In genomic region chr6:100446922-100447899, GRCh38 we compare ENCODE assay signal across 14 cellular contexts. TPM values are rescaled to one million over a fixed set of nuclear protein-coding genes. Genes with fewer than 3 reads are reported as not detected.
DNase-seq lines count a peak whose midpoint lies in the region; ATAC-seq and TF ChIP-seq lines count a peak whose summit lies in the region.
"Had no signal": no experiment of that assay in that cellular context is flagged by ENCODE, and none has a peak within 500 bp of the region (broad histone marks: within the 10 kb centered on the region; RNA-seq: fewer than 3 reads in every experiment).

No MANE protein-coding gene starts in this region.

- H3K9ac ChIP-seq in SK-N-SH (no peak overlapping the region), fibroblast of lung (ENCODE audit: insufficient read depth, low read length) (no peak overlapping the region)

- peaks cover 96% of the 10 kb centered on the region for H3K27me3 ChIP-seq in SK-N-SH (ENCODE audit: insufficient read depth)
- H3K27me3 ChIP-seq in fibroblast of lung (ENCODE audit: control insufficient read depth, insufficient read depth, low read length), result peaks cover 68% of the 10 kb centered on the region

- 15% methylated on average over 20 of the region's 41 CpGs for WGBS in SK-N-SH (ENCODE audit: low lambda C conversion rate)

- H3K9me3 Mint-ChIP-seq in T-helper 2 cell treated with Interferon-gamma antibody and Interleukin-4, amounts not matched to agents 5 μg/mL and 100 μg/mL, for 36 hours, result no peaks in the 10 kb centered on the region
- H3K9me3 Mint-ChIP-seq in immature natural killer cell, result peaks cover 0 to 16% (median 2%) of the 10 kb centered on the region in 6 donors

- no peak for DNase-seq in T-helper 2 cell treated with Interferon-gamma antibody and Interleukin-4, amounts not matched to agents 5 μg/mL and 100 μg/mL, for 36 hours (ENCODE audit: low spot score)
- no peak for DNase-seq in T-helper 2 cell
- DNase-seq in SK-N-SH, result no peak
- no peak for DNase-seq in fibroblast of lung (ENCODE audit: low read depth in 2 of 2)
- DNase-seq in retinal pigment epithelial cell (ENCODE audit: low read depth), result no peak
- no peak for DNase-seq in Kasumi-1 (lab: John Stamatoyannopoulos, UW)
- DNase-seq in immature natural killer cell, result no peak
- DNase-seq: 8988T; NCI-H1436; NCI-H69; stimulated activated naive CD4-positive, alpha-beta T cell treated with Interleukin-2 at 50 U/mL for 16 hours had no signal

- peak overlapping the region; percentile 56; the same call in 1 of the 2 replicates for H3K4me2 ChIP-seq in SK-N-SH
- peak overlapping the region; percentile 26 for H3K4me2 ChIP-seq in fibroblast of lung (ENCODE audit: extremely low read depth, insufficient read depth, low read length)

- ATAC-seq in GM21717 (IDR thresholded peaks at IDR 0.05; ENCODE audit: unreplicated experiment), result no peak

- peak overlapping the region; percentile 46 for H3K4me3 Mint-ChIP-seq in T-helper 2 cell treated with Interferon-gamma antibody and Interleukin-4, amounts not matched to agents 5 μg/mL and 100 μg/mL, for 36 hours
- H3K4me3 Mint-ChIP-seq in immature natural killer cell, result no peak overlapping the region

- TF ChIP-seq EP300 in SK-N-SH (IDR thresholded peaks at IDR 0.05; ENCODE audit: borderline replicate concordance in 1 of 2, low read depth in 1 of 2, low read length in 1 of 2), result no peak

- TF ChIP-seq CTCF in SK-N-SH (IDR thresholded peaks at IDR 0.05) (no peak), fibroblast of lung (conservative IDR thresholded peaks at IDR 0.05 in 1 of 2, IDR thresholded peaks at IDR 0.05 in 1 of 2; ENCODE audit: low read depth in 1 of 2, low read length in 2 of 2) (no peak), retinal pigment epithelial cell (conservative IDR thresholded peaks at IDR 0.05; ENCODE audit: low read depth, low read length) (no peak)

- H3K9me2 ChIP-seq in SK-N-SH, result no peaks in the 10 kb centered on the region

- H3K4me1 Mint-ChIP-seq in T-helper 2 cell treated with Interferon-gamma antibody and Interleukin-4, amounts not matched to agents 5 μg/mL and 100 μg/mL, for 36 hours (ENCODE audit: low read depth), result peaks cover 14% of the 10 kb centered on the region
- H3K4me1 Mint-ChIP-seq in immature natural killer cell, result no peaks in the 10 kb centered on the region

- H2AFZ ChIP-seq in SK-N-SH (ENCODE audit: low read depth), result no peak overlapping the region
- H2AFZ ChIP-seq in fibroblast of lung (ENCODE audit: low read length), result no peak overlapping the region

- H3K4me1 ChIP-seq in SK-N-SH (ENCODE audit: control insufficient read depth in 1 of 2, insufficient read depth in 2 of 2, low read depth in 1 of 2, low read length in 1 of 2), result no peaks in the 10 kb centered on the region; a peak in 1 of 4 replicates
- no peaks in the 10 kb centered on the region for H3K4me1 ChIP-seq in fibroblast of lung (ENCODE audit: control insufficient read depth, extremely low read depth, insufficient read depth, low read length)

- H3K36me3 ChIP-seq in SK-N-SH (replicated peaks in 1 of 2; ENCODE audit: control insufficient read depth in 1 of 2, insufficient read depth in 2 of 2, low read length in 1 of 2), result no peaks in the 10 kb centered on the region
- no peaks in the 10 kb centered on the region for H3K36me3 ChIP-seq in fibroblast of lung (ENCODE audit: control insufficient read depth, insufficient read depth, low read length)

- H3K4me3 ChIP-seq in SK-N-SH (ENCODE audit: low read depth in 2 of 2, low read length in 1 of 2), result no peak overlapping the region
- no peak overlapping the region for H3K4me3 ChIP-seq in fibroblast of lung (replicated peaks in 1 of 4; ENCODE audit: control extremely low read depth in 1 of 4, insufficient read depth in 1 of 4, low read depth in 3 of 4, low read length in 4 of 4)
- H3K4me3 ChIP-seq in retinal pigment epithelial cell (ENCODE audit: low read length), result peak overlapping the region; percentile 34

- POLR2A ChIA-PET in SK-N-SH (lab: Yijun Ruan, JAX), result interaction anchor here (0.6 kb wide), 1 partner anchor 9 kb away, joined by 3 read pairs; no protein-coding TSS in a partner anchor

- H3K36me3 Mint-ChIP-seq in T-helper 2 cell treated with Interferon-gamma antibody and Interleukin-4, amounts not matched to agents 5 μg/mL and 100 μg/mL, for 36 hours (ENCODE audit: low read depth), result peaks cover 2% of the 10 kb centered on the region
- no peaks in the 10 kb centered on the region for H3K36me3 Mint-ChIP-seq in immature natural killer cell

- no peaks in the 10 kb centered on the region for H3K9me3 ChIP-seq in SK-N-SH
- no peaks in the 10 kb centered on the region for H3K9me3 ChIP-seq in fibroblast of lung (ENCODE audit: control insufficient read depth, insufficient read depth, low read depth, low read length)

- peak overlapping the region; percentile 46 for H3K27ac Mint-ChIP-seq in T-helper 2 cell treated with Interferon-gamma antibody and Interleukin-4, amounts not matched to agents 5 μg/mL and 100 μg/mL, for 36 hours
- H3K27ac Mint-ChIP-seq in immature natural killer cell, result no peak overlapping the region

- H4K20me1 ChIP-seq in SK-N-SH (ENCODE audit: insufficient read depth) (no peaks in the 10 kb centered on the region), fibroblast of lung (ENCODE audit: control insufficient read depth, extremely low read depth, insufficient read depth, low read length) (no peaks in the 10 kb centered on the region)

- no peaks in the 10 kb centered on the region for H3K79me2 ChIP-seq in SK-N-SH (ENCODE audit: insufficient read depth)
- H3K79me2 ChIP-seq in fibroblast of lung (ENCODE audit: control insufficient read depth, insufficient read depth, low read length), result no peaks in the 10 kb centered on the region

- H3K27me3 Mint-ChIP-seq in T-helper 2 cell treated with Interferon-gamma antibody and Interleukin-4, amounts not matched to agents 5 μg/mL and 100 μg/mL, for 36 hours (ENCODE audit: low read depth), result peaks cover 63% of the 10 kb centered on the region
- peaks cover 4 to 27% (median 24%) of the 10 kb centered on the region in 3 donors for H3K27me3 Mint-ChIP-seq in immature natural killer cell (ENCODE audit: low read depth in 3 of 3)

- H3F3A ChIP-seq in SK-N-SH (replicated peaks; ENCODE audit: insufficient read depth), result no peaks in the 10 kb centered on the region

- CTCF ChIA-PET in SK-N-SH (lab: Yijun Ruan, JAX), result no interaction called here

- TF ChIP-seq RAD21 in SK-N-SH (IDR thresholded peaks at IDR 0.05; ENCODE audit: low read length), result no peak

- no peak overlapping the region for H3K27ac ChIP-seq in SK-N-SH (ENCODE audit: low read depth in 2 of 2, low read length in 1 of 2)
- H3K27ac ChIP-seq in fibroblast of lung (ENCODE audit: insufficient read depth, low read length), result no peak overlapping the region

TF ChIP-seq in SK-N-SH, 30 proteins besides CTCF, POLR2A, EP300 and RAD21:
- TF ChIP-seq YY1 (IDR thresholded peaks at IDR 0.05; ENCODE audit: low read depth) (no peak), EZH2phosphoT487 (IDR thresholded peaks at IDR 0.05; ENCODE audit: borderline replicate concordance, low read depth) (peak; percentile 36)

RNA-seq across cellular contexts. Expression of gene SIM1, which starts 17.5 kb away (rescaled TPM):
- polyA plus RNA-seq in SK-N-SH (2012; rRNA removed), result 0.02 TPM in 1 of 2 replicates, not detected in the other
- polyA plus RNA-seq in SK-N-SH (2012; cell fraction: cytosol; rRNA removed), result 0.01 and 0.03 TPM in 2 replicates
- polyA plus RNA-seq in SK-N-SH (2012; cell fraction: nucleus; rRNA removed), result 0.01 TPM in 1 of 2 replicates, not detected in the other
- total RNA-seq in fibroblast of lung, result not detected in 2 replicates
- not detected in 2 replicates for polyA plus RNA-seq in fibroblast of lung
- not detected in 2 replicates for polyA plus RNA-seq in fibroblast of lung (2012)
- polyA minus RNA-seq in fibroblast of lung (ENCODE audit: low replicate concordance), result not detected in 2 replicates
- polyA plus RNA-seq in immature natural killer cell, result not detected
- total RNA-seq: fibroblast of villous mesenchyme, HT-29 had no signal
